In genomic region chr11:79294845-79295520, GRCh38 we compare ENCODE assay signal across 23 cellular contexts.
DNase-seq lines count a peak whose midpoint lies in the region; ATAC-seq and TF ChIP-seq lines count a peak whose summit lies in the region.
"Had no signal": no experiment of that assay in that cellular context is flagged by ENCODE, and none has a peak within 500 bp of the region (broad histone marks: within the 10 kb centered on the region; RNA-seq: fewer than 3 reads in every experiment).

No MANE protein-coding gene starts in this region.

- no peak overlapping the region for H3K27ac ChIP-seq in neural cell (ENCODE audit: low read length)
- H3K27ac ChIP-seq: left ventricle myocardium inferior, skin epidermis, transverse colon had no signal

- H3K79me2 ChIP-seq in neural cell (replicated peaks; ENCODE audit: insufficient read depth, low read length), result no peaks in the 10 kb centered on the region

- DNase-seq in COR-L47 (lab: John Stamatoyannopoulos, UW) (peak; percentile 44), NCI-H1092 treated with DMSO at 0.1 percent for 48 hours (lab: John Stamatoyannopoulos, UW) (peak; percentile 24), RPMI7951 (ENCODE audit: low read depth) (peak; percentile 55), NCI-H2107 (lab: John Stamatoyannopoulos, UW) (no peak), DMS114 treated with DMSO at 0.1 percent for 48 hours (lab: John Stamatoyannopoulos, UW; ENCODE audit: unreplicated experiment) (no peak)
- no peak for DNase-seq in stimulated activated CD4-positive, alpha-beta T cell treated with anti-CD3 and anti-CD28 coated beads, Interleukin-1b, Interleukin-23, amount 100 ng/mL, for 48 hours
- DNase-seq: activated CD4-positive, alpha-beta T cell treated with anti-CD3 and anti-CD28 coated beads, Interleukin-2, amount 10 ng/mL, durations not matched to agents 24 days and 14 days; activated gamma-delta T cell treated with Interleukin-2 at 50 U/mL for 16 hours; activated T-cell treated with anti-CD3 and anti-CD28 coated beads, Interleukin-2, amount 50 U/mL, for 1 hour; caudate nucleus; CD8-positive, alpha-beta memory T cell; DMS153; GDM1; left ventricle myocardium inferior; mesendoderm; NCI-H1436; NCI-H774; nucleus accumbens; OCI-M1; transverse colon had no signal

- TF ChIP-seq CTCF in neural cell (IDR thresholded peaks at IDR 0.05; ENCODE audit: poor library complexity, severe bottlenecking), result no peak

- no peak for TF ChIP-seq EP300 in neural cell (conservative IDR thresholded peaks at IDR 0.05; ENCODE audit: poor library complexity, severe bottlenecking)

- no peaks in the 10 kb centered on the region for H3K36me3 ChIP-seq in neural cell (ENCODE audit: insufficient read depth, low read length)
- H3K36me3 ChIP-seq: left ventricle myocardium inferior, transverse colon had no signal

- peak; percentile 13 for TF ChIP-seq RAD21 in neural cell (conservative IDR thresholded peaks at IDR 0.05)

- H3K9ac ChIP-seq in neural cell (ENCODE audit: low read length), result no peak overlapping the region

- no peak for ATAC-seq in HG03520 (IDR thresholded peaks at IDR 0.05; ENCODE audit: unreplicated experiment)

- no peaks in the 10 kb centered on the region for H3K27me3 ChIP-seq in neural cell (ENCODE audit: insufficient read depth, low read depth, low read length)
- H3K27me3 ChIP-seq: transverse colon had no signal

- no peak overlapping the region for H2AFZ ChIP-seq in neural cell (ENCODE audit: low read depth, low read length)

- H3F3A ChIP-seq in neural cell (ENCODE audit: insufficient read depth, low read length, poor library complexity, severe bottlenecking), result no peaks in the 10 kb centered on the region

- no peak overlapping the region for H3K4me2 ChIP-seq in neural cell (ENCODE audit: low read length)

- no peak overlapping the region for H3K4me3 ChIP-seq in neural cell (ENCODE audit: low read length)
- H3K4me3 ChIP-seq: left ventricle myocardium inferior, skin epidermis, transverse colon had no signal

- H3K9me2 ChIP-seq in neural cell (ENCODE audit: insufficient read depth, low read length), result no peaks in the 10 kb centered on the region

- no peaks in the 10 kb centered on the region for H4K20me1 ChIP-seq in neural cell (ENCODE audit: insufficient read depth)

- H3K9me3 ChIP-seq in neural cell (ENCODE audit: low read length), result no peaks in the 10 kb centered on the region
- H3K9me3 ChIP-seq: left ventricle myocardium inferior, transverse colon had no signal

TF ChIP-seq in neural cell, 6 proteins besides CTCF, POLR2A, EP300 and RAD21:
- TF ChIP-seq SMC3 (conservative IDR thresholded peaks at IDR 0.05; ENCODE audit: poor library complexity) (no peak), MXI1 (conservative IDR thresholded peaks at IDR 0.05; ENCODE audit: poor library complexity, severe bottlenecking) (no peak), REST (IDR thresholded peaks at IDR 0.05; ENCODE audit: borderline replicate concordance) (no peak), TAF1 (IDR thresholded peaks at IDR 0.05; ENCODE audit: low read depth) (no peak), POLR2AphosphoS5 (IDR thresholded peaks at IDR 0.05) (no peak), EZH2 (IDR thresholded peaks at IDR 0.05; ENCODE audit: borderline replicate concordance, insufficient read depth, low read length, poor library complexity, severe bottlenecking) (no peak)

Comparison
In these comparisons a context has a peak if more than half of its experiments do, and no peak if none do; other contexts are left out.
1. DNase-seq: peak in COR-L47 (single experiment), NCI-H1092 treated with DMSO at 0.1 percent for 48 hours (single experiment) and RPMI7951 (single experiment); none in NCI-H2107 (single experiment), DMS114 treated with DMSO at 0.1 percent for 48 hours (single experiment) and stimulated activated CD4-positive, alpha-beta T cell treated with anti-CD3 and anti-CD28 coated beads, Interleukin-1b, Interleukin-23, amount 100 ng/mL, for 48 hours (single experiment).